In genomic region chr2:109685453-109685852, GRCh38 we compare ENCODE assay signal across 12 cellular contexts.
"Had no signal": no experiment of that assay in that cellular context is flagged by ENCODE, and none has a peak within 500 bp of the region (broad histone marks: within the 10 kb centered on the region; RNA-seq: fewer than 3 reads in every experiment).

No MANE protein-coding gene starts in this region.

- H3K4me1 Mint-ChIP-seq: natural killer cell; stimulated activated memory B cell treated with anti-CD40 and anti-IgM and Interleukin-4, amounts not matched to agents 10 μg/mL and 1 μg/mL and 100 μg/mL, for 72 hours had no signal

- H3K4me3 Mint-ChIP-seq: activated naive CD8-positive, alpha-beta T cell; activated T-cell treated with anti-CD3 and anti-CD28 coated beads, Interleukin-2, amount 50 U/mL, for 4 hours; endodermal cell; natural killer cell; stimulated activated memory B cell treated with anti-CD40 and anti-IgM and Interleukin-4, amounts not matched to agents 10 μg/mL and 1 μg/mL and 100 μg/mL, for 72 hours; T-helper 1 cell treated with Interleukin-12 subunit alpha and Interleukin-12 subunit beta and Interleukin-4 antibody, amounts not matched to agents 30 μg/mL and 1 μg/mL, for 36 hours had no signal

- H3K9me3 Mint-ChIP-seq: activated T-cell treated with anti-CD3 and anti-CD28 coated beads, Interleukin-2, amount 50 U/mL, for 4 hours; endodermal cell; natural killer cell; stimulated activated memory B cell treated with anti-CD40 and anti-IgM and Interleukin-4, amounts not matched to agents 10 μg/mL and 1 μg/mL and 100 μg/mL, for 72 hours; T-helper 1 cell treated with Interleukin-12 subunit alpha and Interleukin-12 subunit beta and Interleukin-4 antibody, amounts not matched to agents 30 μg/mL and 1 μg/mL, for 36 hours had no signal

- H3K36me3 Mint-ChIP-seq: activated naive CD8-positive, alpha-beta T cell; natural killer cell; stimulated activated memory B cell treated with anti-CD40 and anti-IgM and Interleukin-4, amounts not matched to agents 10 μg/mL and 1 μg/mL and 100 μg/mL, for 72 hours had no signal

- DNase-seq: activated gamma-delta T cell; activated T-cell treated with anti-CD3 and anti-CD28 coated beads, Interleukin-2, amount 50 U/mL, for 4 hours; endodermal cell; hypothalamus; mucosa of descending colon; natural killer cell; retina; transverse colon had no signal

- ATAC-seq: activated CD4-positive, CD25-positive, alpha-beta regulatory T cell treated with anti-CD3 and anti-CD28 coated beads, Interleukin-2, amount 50 U/mL, for 24 hours; activated T-cell treated with anti-CD3 and anti-CD28 coated beads, Interleukin-2, amount 50 U/mL, for 4 hours; mucosa of descending colon; stimulated activated memory B cell treated with anti-CD40 and anti-IgM and Interleukin-4, amounts not matched to agents 10 μg/mL and 1 μg/mL and 100 μg/mL, for 72 hours had no signal

- H3K27ac Mint-ChIP-seq: activated naive CD8-positive, alpha-beta T cell; endodermal cell; natural killer cell; stimulated activated memory B cell treated with anti-CD40 and anti-IgM and Interleukin-4, amounts not matched to agents 10 μg/mL and 1 μg/mL and 100 μg/mL, for 72 hours; T-helper 1 cell treated with Interleukin-12 subunit alpha and Interleukin-12 subunit beta and Interleukin-4 antibody, amounts not matched to agents 30 μg/mL and 1 μg/mL, for 36 hours had no signal

- H3K9me3 ChIP-seq: mucosa of descending colon, transverse colon had no signal
